In the genomic region with DNA sequence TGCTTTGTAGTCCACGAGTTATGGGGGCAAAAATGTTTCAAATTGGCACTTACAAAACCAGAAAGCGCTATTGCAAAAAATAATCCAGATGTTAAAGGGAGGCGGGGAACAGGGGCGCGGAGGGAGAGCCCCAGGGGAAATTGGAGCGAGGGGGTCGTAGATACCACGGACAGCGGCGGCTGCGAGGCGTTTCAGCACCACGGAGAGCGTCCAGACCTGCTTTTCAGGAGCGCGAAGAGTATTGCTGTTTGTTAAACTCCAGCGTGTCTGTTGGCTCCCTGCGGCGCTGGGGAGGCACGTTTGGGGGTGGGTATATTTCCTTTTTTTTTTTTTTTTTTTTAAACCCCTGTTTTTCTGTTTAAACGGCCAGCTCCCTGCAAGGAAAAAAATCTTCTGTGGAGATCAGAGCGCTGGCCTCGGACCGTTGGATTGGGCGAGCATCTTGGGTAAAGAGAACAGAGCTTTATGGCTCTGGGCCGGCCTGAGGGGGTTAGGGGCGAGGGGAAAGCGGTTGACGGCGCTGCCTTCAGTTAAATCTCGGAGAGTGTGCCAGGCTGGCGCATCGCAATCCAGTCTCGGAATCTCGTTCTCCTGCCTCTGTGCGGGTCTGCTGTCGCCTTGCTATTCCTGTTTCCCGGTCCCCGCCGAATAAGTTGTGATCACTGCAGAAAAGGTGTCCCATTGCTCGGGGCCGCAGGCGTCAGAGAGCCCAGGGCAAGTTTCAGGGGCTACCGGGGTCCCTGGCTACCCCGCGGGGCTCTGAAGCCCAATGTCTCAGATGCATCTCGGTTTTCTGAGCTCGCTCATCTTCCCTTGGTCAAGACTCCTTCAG, we compare ENCODE assay signal across 1 cellular context.
TF ChIP-seq lines count a peak whose summit lies in the region.

A gene (minus strand): TSS at position 288 of the 832 bp plus-strand sequence. CDS start 302 bp downstream, outside the sequence.

TF ChIP-seq in HepG2, 621 proteins besides CTCF, POLR2A, EP300 and RAD21 (continued from another document and continues in another):
- TF ChIP-seq, protein P1, sequence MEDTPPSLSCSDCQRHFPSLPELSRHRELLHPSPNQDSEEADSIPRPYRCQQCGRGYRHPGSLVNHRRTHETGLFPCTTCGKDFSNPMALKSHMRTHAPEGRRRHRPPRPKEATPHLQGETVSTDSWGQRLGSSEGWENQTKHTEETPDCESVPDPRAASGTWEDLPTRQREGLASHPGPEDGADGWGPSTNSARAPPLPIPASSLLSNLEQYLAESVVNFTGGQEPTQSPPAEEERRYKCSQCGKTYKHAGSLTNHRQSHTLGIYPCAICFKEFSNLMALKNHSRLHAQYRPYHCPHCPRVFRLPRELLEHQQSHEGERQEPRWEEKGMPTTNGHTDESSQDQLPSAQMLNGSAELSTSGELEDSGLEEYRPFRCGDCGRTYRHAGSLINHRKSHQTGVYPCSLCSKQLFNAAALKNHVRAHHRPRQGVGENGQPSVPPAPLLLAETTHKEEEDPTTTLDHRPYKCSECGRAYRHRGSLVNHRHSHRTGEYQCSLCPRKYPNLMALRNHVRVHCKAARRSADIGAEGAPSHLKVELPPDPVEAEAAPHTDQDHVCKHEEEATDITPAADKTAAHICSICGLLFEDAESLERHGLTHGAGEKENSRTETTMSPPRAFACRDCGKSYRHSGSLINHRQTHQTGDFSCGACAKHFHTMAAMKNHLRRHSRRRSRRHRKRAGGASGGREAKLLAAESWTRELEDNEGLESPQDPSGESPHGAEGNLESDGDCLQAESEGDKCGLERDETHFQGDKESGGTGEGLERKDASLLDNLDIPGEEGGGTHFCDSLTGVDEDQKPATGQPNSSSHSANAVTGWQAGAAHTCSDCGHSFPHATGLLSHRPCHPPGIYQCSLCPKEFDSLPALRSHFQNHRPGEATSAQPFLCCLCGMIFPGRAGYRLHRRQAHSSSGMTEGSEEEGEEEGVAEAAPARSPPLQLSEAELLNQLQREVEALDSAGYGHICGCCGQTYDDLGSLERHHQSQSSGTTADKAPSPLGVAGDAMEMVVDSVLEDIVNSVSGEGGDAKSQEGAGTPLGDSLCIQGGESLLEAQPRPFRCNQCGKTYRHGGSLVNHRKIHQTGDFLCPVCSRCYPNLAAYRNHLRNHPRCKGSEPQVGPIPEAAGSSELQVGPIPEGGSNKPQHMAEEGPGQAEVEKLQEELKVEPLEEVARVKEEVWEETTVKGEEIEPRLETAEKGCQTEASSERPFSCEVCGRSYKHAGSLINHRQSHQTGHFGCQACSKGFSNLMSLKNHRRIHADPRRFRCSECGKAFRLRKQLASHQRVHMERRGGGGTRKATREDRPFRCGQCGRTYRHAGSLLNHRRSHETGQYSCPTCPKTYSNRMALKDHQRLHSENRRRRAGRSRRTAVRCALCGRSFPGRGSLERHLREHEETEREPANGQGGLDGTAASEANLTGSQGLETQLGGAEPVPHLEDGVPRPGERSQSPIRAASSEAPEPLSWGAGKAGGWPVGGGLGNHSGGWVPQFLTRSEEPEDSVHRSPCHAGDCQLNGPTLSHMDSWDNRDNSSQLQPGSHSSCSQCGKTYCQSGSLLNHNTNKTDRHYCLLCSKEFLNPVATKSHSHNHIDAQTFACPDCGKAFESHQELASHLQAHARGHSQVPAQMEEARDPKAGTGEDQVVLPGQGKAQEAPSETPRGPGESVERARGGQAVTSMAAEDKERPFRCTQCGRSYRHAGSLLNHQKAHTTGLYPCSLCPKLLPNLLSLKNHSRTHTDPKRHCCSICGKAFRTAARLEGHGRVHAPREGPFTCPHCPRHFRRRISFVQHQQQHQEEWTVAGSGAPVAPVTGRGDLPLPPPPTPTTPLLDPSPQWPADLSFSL (CRISPR knock-in tag; IDR thresholded peaks at IDR 0.05) = peak; percentile 83
- TF ChIP-seq, protein P2, sequence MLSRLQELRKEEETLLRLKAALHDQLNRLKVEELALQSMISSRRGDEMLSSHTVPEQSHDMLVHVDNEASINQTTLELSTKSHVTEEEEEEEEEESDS (CRISPR knock-in tag; IDR thresholded peaks at IDR 0.05; ENCODE audit: borderline replicate concordance) = peak; percentile 97
- peak; percentile 99 for TF ChIP-seq ZBTB7B (CRISPR knock-in tag; IDR thresholded peaks at IDR 0.05)
- TF ChIP-seq ZNF546 (CRISPR knock-in tag; conservative IDR thresholded peaks at IDR 0.05) = peak; percentile 100
- TF ChIP-seq, protein P3, sequence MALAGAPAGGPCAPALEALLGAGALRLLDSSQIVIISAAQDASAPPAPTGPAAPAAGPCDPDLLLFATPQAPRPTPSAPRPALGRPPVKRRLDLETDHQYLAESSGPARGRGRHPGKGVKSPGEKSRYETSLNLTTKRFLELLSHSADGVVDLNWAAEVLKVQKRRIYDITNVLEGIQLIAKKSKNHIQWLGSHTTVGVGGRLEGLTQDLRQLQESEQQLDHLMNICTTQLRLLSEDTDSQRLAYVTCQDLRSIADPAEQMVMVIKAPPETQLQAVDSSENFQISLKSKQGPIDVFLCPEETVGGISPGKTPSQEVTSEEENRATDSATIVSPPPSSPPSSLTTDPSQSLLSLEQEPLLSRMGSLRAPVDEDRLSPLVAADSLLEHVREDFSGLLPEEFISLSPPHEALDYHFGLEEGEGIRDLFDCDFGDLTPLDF (CRISPR knock-in tag; IDR thresholded peaks at IDR 0.05) = peak; percentile 96
- TF ChIP-seq DR1 (CRISPR knock-in tag; IDR thresholded peaks at IDR 0.05) = peak; percentile 79
- peak; percentile 93 for TF ChIP-seq NR3C1 (CRISPR knock-in tag; IDR thresholded peaks at IDR 0.05)
- peak; percentile 100 for TF ChIP-seq SMYD3 (CRISPR knock-in tag; IDR thresholded peaks at IDR 0.05)
- peak; percentile 99 for TF ChIP-seq HOXA9 (CRISPR knock-in tag; IDR thresholded peaks at IDR 0.05; ENCODE audit: borderline replicate concordance)
- peak; percentile 100 for TF ChIP-seq ZNF772 (CRISPR knock-in tag; IDR thresholded peaks at IDR 0.05)
- TF ChIP-seq, protein P4, sequence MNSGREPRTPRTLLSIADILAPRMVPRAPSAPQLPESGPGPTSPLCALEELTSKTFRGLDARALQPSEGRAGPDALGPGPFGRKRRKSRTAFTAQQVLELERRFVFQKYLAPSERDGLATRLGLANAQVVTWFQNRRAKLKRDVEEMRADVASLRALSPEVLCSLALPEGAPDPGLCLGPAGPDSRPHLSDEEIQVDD (CRISPR knock-in tag; IDR thresholded peaks at IDR 0.05; ENCODE audit: borderline replicate concordance) = peak; percentile 99
- TF ChIP-seq ZNF720 (CRISPR knock-in tag; IDR thresholded peaks at IDR 0.05) = peak; percentile 99
- no peak for TF ChIP-seq HNRNPUL1 (IDR thresholded peaks at IDR 0.05; ENCODE audit: low read depth, low read length)
- TF ChIP-seq ZNF432 (CRISPR knock-in tag; IDR thresholded peaks at IDR 0.05; ENCODE audit: borderline replicate concordance) = peak; percentile 97
- peak; percentile 100 for TF ChIP-seq PRMT3 (CRISPR knock-in tag; IDR thresholded peaks at IDR 0.05; ENCODE audit: borderline replicate concordance, low read depth)
- TF ChIP-seq SAFB2 (CRISPR knock-in tag; IDR thresholded peaks at IDR 0.05; ENCODE audit: borderline replicate concordance, low read depth) = peak; percentile 99
- TF ChIP-seq ZNF326 (CRISPR knock-in tag; IDR thresholded peaks at IDR 0.05; ENCODE audit: borderline replicate concordance) = peak; percentile 98
- TF ChIP-seq ARNTL (CRISPR knock-in tag; IDR thresholded peaks at IDR 0.05) = peak; percentile 97
- TF ChIP-seq CBFB (CRISPR knock-in tag; IDR thresholded peaks at IDR 0.05) = peak; percentile 95
- TF ChIP-seq ZNF382 (CRISPR knock-in tag; IDR thresholded peaks at IDR 0.05; ENCODE audit: borderline replicate concordance) = peak; percentile 72; the same call in 1 of the 2 replicates
- peak; percentile 97 for TF ChIP-seq RFXAP (CRISPR knock-in tag; IDR thresholded peaks at IDR 0.05; ENCODE audit: borderline replicate concordance)
- TF ChIP-seq ZNF331 (CRISPR knock-in tag; IDR thresholded peaks at IDR 0.05) = peak; percentile 99
- TF ChIP-seq ATF7 (IDR thresholded peaks at IDR 0.05) = no peak
- TF ChIP-seq ATF7 (CRISPR knock-in tag; IDR thresholded peaks at IDR 0.05) = peak; percentile 80; the same call in 1 of the 2 replicates
- TF ChIP-seq RAD51 (IDR thresholded peaks at IDR 0.05; ENCODE audit: borderline replicate concordance) = no peak
- TF ChIP-seq, protein P5, sequence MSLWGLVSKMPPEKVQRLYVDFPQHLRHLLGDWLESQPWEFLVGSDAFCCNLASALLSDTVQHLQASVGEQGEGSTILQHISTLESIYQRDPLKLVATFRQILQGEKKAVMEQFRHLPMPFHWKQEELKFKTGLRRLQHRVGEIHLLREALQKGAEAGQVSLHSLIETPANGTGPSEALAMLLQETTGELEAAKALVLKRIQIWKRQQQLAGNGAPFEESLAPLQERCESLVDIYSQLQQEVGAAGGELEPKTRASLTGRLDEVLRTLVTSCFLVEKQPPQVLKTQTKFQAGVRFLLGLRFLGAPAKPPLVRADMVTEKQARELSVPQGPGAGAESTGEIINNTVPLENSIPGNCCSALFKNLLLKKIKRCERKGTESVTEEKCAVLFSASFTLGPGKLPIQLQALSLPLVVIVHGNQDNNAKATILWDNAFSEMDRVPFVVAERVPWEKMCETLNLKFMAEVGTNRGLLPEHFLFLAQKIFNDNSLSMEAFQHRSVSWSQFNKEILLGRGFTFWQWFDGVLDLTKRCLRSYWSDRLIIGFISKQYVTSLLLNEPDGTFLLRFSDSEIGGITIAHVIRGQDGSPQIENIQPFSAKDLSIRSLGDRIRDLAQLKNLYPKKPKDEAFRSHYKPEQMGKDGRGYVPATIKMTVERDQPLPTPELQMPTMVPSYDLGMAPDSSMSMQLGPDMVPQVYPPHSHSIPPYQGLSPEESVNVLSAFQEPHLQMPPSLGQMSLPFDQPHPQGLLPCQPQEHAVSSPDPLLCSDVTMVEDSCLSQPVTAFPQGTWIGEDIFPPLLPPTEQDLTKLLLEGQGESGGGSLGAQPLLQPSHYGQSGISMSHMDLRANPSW (CRISPR knock-in tag; IDR thresholded peaks at IDR 0.05; ENCODE audit: borderline replicate concordance) = 0 out of 2 replicates have a peak, but pooled peaks have one; percentile 59
- TF ChIP-seq ZNF550 (CRISPR knock-in tag; IDR thresholded peaks at IDR 0.05; ENCODE audit: borderline replicate concordance) = no peak
- TF ChIP-seq, protein P6, sequence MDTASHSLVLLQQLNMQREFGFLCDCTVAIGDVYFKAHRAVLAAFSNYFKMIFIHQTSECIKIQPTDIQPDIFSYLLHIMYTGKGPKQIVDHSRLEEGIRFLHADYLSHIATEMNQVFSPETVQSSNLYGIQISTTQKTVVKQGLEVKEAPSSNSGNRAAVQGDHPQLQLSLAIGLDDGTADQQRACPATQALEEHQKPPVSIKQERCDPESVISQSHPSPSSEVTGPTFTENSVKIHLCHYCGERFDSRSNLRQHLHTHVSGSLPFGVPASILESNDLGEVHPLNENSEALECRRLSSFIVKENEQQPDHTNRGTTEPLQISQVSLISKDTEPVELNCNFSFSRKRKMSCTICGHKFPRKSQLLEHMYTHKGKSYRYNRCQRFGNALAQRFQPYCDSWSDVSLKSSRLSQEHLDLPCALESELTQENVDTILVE (CRISPR knock-in tag; IDR thresholded peaks at IDR 0.05) = peak; percentile 100
- peak; percentile 88 for TF ChIP-seq PHF20 (CRISPR knock-in tag; IDR thresholded peaks at IDR 0.05)
- TF ChIP-seq, protein P7, sequence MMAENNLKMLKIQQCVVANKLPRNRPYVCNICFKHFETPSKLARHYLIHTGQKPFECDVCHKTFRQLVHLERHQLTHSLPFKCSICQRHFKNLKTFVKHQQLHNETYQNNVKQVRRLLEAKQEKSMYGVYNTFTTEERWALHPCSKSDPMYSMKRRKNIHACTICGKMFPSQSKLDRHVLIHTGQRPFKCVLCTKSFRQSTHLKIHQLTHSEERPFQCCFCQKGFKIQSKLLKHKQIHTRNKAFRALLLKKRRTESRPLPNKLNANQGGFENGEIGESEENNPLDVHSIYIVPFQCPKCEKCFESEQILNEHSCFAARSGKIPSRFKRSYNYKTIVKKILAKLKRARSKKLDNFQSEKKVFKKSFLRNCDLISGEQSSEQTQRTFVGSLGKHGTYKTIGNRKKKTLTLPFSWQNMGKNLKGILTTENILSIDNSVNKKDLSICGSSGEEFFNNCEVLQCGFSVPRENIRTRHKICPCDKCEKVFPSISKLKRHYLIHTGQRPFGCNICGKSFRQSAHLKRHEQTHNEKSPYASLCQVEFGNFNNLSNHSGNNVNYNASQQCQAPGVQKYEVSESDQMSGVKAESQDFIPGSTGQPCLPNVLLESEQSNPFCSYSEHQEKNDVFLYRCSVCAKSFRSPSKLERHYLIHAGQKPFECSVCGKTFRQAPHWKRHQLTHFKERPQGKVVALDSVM (CRISPR knock-in tag; IDR thresholded peaks at IDR 0.05) = peak; percentile 80
- peak; percentile 99 for TF ChIP-seq ZNF253 (CRISPR knock-in tag; IDR thresholded peaks at IDR 0.05; ENCODE audit: borderline replicate concordance)
- TF ChIP-seq MATR3 (CRISPR knock-in tag; IDR thresholded peaks at IDR 0.05) = no peak
- peak; percentile 97 for TF ChIP-seq JDP2 (CRISPR knock-in tag; IDR thresholded peaks at IDR 0.05; ENCODE audit: borderline replicate concordance)
- no peak for TF ChIP-seq POLR2AphosphoS2 (IDR thresholded peaks at IDR 0.05; ENCODE audit: low read depth, low read length)
- peak; percentile 100 for TF ChIP-seq ZNF431 (CRISPR knock-in tag; IDR thresholded peaks at IDR 0.05; ENCODE audit: borderline replicate concordance, low read depth)
- TF ChIP-seq PHF5A (CRISPR knock-in tag; IDR thresholded peaks at IDR 0.05; ENCODE audit: low read depth, unreplicated experiment) = peak; percentile 95
- no peak for TF ChIP-seq TBP (CRISPR knock-in tag; IDR thresholded peaks at IDR 0.05)
- peak; percentile 94 for TF ChIP-seq ZNF552 (CRISPR knock-in tag; IDR thresholded peaks at IDR 0.05; ENCODE audit: borderline replicate concordance)
- TF ChIP-seq, protein P8, sequence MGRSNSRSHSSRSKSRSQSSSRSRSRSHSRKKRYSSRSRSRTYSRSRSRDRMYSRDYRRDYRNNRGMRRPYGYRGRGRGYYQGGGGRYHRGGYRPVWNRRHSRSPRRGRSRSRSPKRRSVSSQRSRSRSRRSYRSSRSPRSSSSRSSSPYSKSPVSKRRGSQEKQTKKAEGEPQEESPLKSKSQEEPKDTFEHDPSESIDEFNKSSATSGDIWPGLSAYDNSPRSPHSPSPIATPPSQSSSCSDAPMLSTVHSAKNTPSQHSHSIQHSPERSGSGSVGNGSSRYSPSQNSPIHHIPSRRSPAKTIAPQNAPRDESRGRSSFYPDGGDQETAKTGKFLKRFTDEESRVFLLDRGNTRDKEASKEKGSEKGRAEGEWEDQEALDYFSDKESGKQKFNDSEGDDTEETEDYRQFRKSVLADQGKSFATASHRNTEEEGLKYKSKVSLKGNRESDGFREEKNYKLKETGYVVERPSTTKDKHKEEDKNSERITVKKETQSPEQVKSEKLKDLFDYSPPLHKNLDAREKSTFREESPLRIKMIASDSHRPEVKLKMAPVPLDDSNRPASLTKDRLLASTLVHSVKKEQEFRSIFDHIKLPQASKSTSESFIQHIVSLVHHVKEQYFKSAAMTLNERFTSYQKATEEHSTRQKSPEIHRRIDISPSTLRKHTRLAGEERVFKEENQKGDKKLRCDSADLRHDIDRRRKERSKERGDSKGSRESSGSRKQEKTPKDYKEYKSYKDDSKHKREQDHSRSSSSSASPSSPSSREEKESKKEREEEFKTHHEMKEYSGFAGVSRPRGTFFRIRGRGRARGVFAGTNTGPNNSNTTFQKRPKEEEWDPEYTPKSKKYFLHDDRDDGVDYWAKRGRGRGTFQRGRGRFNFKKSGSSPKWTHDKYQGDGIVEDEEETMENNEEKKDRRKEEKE (IDR thresholded peaks at IDR 0.05) = no peak
